In genomic region chr1:180157576-180158057, GRCh38 we compare ENCODE assay signal across 11 cellular contexts. TPM values are rescaled to one million over a fixed set of nuclear protein-coding genes. Genes with fewer than 3 reads are reported as not detected.
DNase-seq lines count a peak whose midpoint lies in the region; ATAC-seq and TF ChIP-seq lines count a peak whose summit lies in the region.
"Had no signal": no experiment of that assay in that cellular context is flagged by ENCODE, and none has a peak within 500 bp of the region (broad histone marks: within the 10 kb centered on the region; RNA-seq: fewer than 3 reads in every experiment).

No MANE protein-coding gene starts in this region.

- H3K27ac Mint-ChIP-seq in CD14-positive monocyte: peak overlapping the region in 6 of 7 donors; percentile 78 to 96 (median 86)
- H3K27ac Mint-ChIP-seq in brain: peak overlapping the region in 1 of 5 experiments; percentile 31
- H3K27ac Mint-ChIP-seq: activated naive CD4-positive, alpha-beta T cell treated with anti-CD3 and anti-CD28 coated beads, Interleukin-2, amount 50 U/mL, for 24 hours had no signal

- H3K27me3 Mint-ChIP-seq in CD14-positive monocyte (ENCODE audit: low read depth in 3 of 3): peaks cover 0 to 2% (median 0%) of the 10 kb centered on the region in 3 donors
- H3K27me3 Mint-ChIP-seq in brain: peaks cover 11% of the 10 kb centered on the region
- H3K27me3 Mint-ChIP-seq: activated naive CD4-positive, alpha-beta T cell treated with anti-CD3 and anti-CD28 coated beads, Interleukin-2, amount 50 U/mL, for 24 hours had no signal

- H3K9me3 ChIP-seq in mucosa of descending colon: no peaks in the 10 kb centered on the region
- H3K9me3 ChIP-seq: thoracic aorta had no signal

- peaks cover 45% of the 10 kb centered on the region for H3K4me1 ChIP-seq in mucosa of descending colon (ENCODE audit: low read depth)

- no peak overlapping the region for H3K4me3 ChIP-seq in mucosa of descending colon
- H3K4me3 ChIP-seq: thoracic aorta had no signal

- no peaks in the 10 kb centered on the region for H3K9me3 Mint-ChIP-seq in CD14-positive monocyte
- peaks cover 0 to 2% (median 0%) of the 10 kb centered on the region in 5 experiments for H3K9me3 Mint-ChIP-seq in brain
- H3K9me3 Mint-ChIP-seq: activated naive CD4-positive, alpha-beta T cell treated with anti-CD3 and anti-CD28 coated beads, Interleukin-2, amount 50 U/mL, for 24 hours had no signal

- H3K36me3 Mint-ChIP-seq in CD14-positive monocyte: peaks cover 23 to 28% of the 10 kb centered on the region in 2 donors
- H3K36me3 Mint-ChIP-seq in brain: peaks cover 6% of the 10 kb centered on the region
- H3K36me3 Mint-ChIP-seq: activated naive CD4-positive, alpha-beta T cell treated with anti-CD3 and anti-CD28 coated beads, Interleukin-2, amount 50 U/mL, for 24 hours had no signal

- H3K4me3 Mint-ChIP-seq in CD14-positive monocyte: no peak overlapping the region
- peak overlapping the region in 3 of 5 experiments; percentile 8 to 89 (median 89) for H3K4me3 Mint-ChIP-seq in brain
- H3K4me3 Mint-ChIP-seq: activated naive CD4-positive, alpha-beta T cell treated with anti-CD3 and anti-CD28 coated beads, Interleukin-2, amount 50 U/mL, for 24 hours had no signal

- TF ChIP-seq CTCF in CD14-positive monocyte (IDR thresholded peaks at IDR 0.05): no peak
- TF ChIP-seq CTCF in brain (conservative IDR thresholded peaks at IDR 0.05): no peak
- no peak for TF ChIP-seq CTCF in mucosa of descending colon (IDR thresholded peaks at IDR 0.05)

- intact Hi-C loops in CD14-positive monocyte (cut with micrococcal nuclease) (loop anchor here in 1 of 2 donors (10.0 kb wide), 1 partner anchor 273 kb away; the partner anchor contains the start of gene TOR1AIP1), mucosa of descending colon (cut with DNase I, micrococcal nuclease) (no loop called here)

- H3K4me1 Mint-ChIP-seq in CD14-positive monocyte (peaks cover 71% of the 10 kb centered on the region), brain (peaks cover 40% of the 10 kb centered on the region)

- ATAC-seq in mucosa of descending colon (peak; percentile 57), HG03378 (IDR thresholded peaks at IDR 0.05; ENCODE audit: unreplicated experiment) (no peak)

- DNase-seq in CD14-positive monocyte (ENCODE audit: low spot score) (no peak), NCI-H1092 treated with DMSO at 0.1 percent for 48 hours (lab: John Stamatoyannopoulos, UW) (peak; percentile 95), mucosa of descending colon (peak in 2 of 3 donors; percentile 47 to 51), T-helper 2 cell (no peak), RPMI8226 (no peak)
- no peak for DNase-seq in activated CD4-positive, CD25-positive, alpha-beta regulatory T cell treated with anti-CD3 and anti-CD28 coated beads, Interleukin-2, amount 50 U/mL, for 72 hours
- DNase-seq: stimulated activated CD4-positive, alpha-beta T cell treated with anti-CD3 and anti-CD28 coated beads, Interleukin-2, amount 100 ng/mL, for 24 hours had no signal

- H3K36me3 ChIP-seq in mucosa of descending colon (ENCODE audit: low read depth): no peaks in the 10 kb centered on the region
- H3K36me3 ChIP-seq: thoracic aorta had no signal

RNA-seq across cellular contexts. Expression of gene QSOX1, which starts 2.9 kb away (rescaled TPM):
- polyA plus RNA-seq in CD14-positive monocyte (10 to 100 TPM; 34.5 to 35.8 TPM), brain (ENCODE audit: insufficient read depth, low read depth, low replicate concordance) (58.6 TPM)
- total RNA-seq in mucosa of descending colon: 100 to 1,000 TPM in 2 of 3 donors, 10 to 100 TPM in 1; 96.4 to 260 (median 185) TPM

Comparison
In these comparisons a context has a peak if more than half of its experiments do, and no peak if none do; other contexts are left out.
1. DNase-seq: peak in NCI-H1092 treated with DMSO at 0.1 percent for 48 hours (single experiment) and mucosa of descending colon (2 of 3); none in CD14-positive monocyte (single experiment), activated CD4-positive, CD25-positive, alpha-beta regulatory T cell treated with anti-CD3 and anti-CD28 coated beads, Interleukin-2, amount 50 U/mL, for 72 hours (single experiment), T-helper 2 cell (0 of 5) and RPMI8226 (single experiment).
2. H3K4me3 Mint-ChIP-seq: peak in brain (3 of 5); none in CD14-positive monocyte (0 of 2).